ENCODE assay signal across 16 cellular contexts in genomic region chr6:89662659-89663223, GRCh38.
"Had no signal": no experiment of that assay in that cellular context is flagged by ENCODE, and none has a peak within 500 bp of the region (broad histone marks: within the 10 kb centered on the region; RNA-seq: fewer than 3 reads in every experiment).

No MANE protein-coding gene starts in this region.

- H3K9me3 Mint-ChIP-seq: activated CD4-positive, alpha-beta T cell treated with anti-CD3 and anti-CD28 coated beads, Interleukin-2, amount 10 ng/mL, durations not matched to agents 24 days and 14 days; activated naive CD8-positive, alpha-beta T cell treated with anti-CD3 and anti-CD28 coated beads, Interleukin-2, amount 10 ng/mL, durations not matched to agents 7 days and 5 days; immature natural killer cell; stimulated activated memory B cell treated with anti-CD40 and anti-IgM and Interleukin-4, amounts not matched to agents 10 μg/mL and 1 μg/mL and 100 μg/mL, for 72 hours had no signal

- ATAC-seq: stimulated activated memory B cell treated with anti-CD40 and anti-IgM and Interleukin-4, amounts not matched to agents 10 μg/mL and 1 μg/mL and 100 μg/mL, for 72 hours had no signal

- DNase-seq: activated CD4-positive, alpha-beta T cell treated with anti-CD3 and anti-CD28 coated beads, Interleukin-2, amount 10 ng/mL, durations not matched to agents 24 days and 14 days; activated effector memory CD4-positive, alpha-beta T cell treated with anti-CD3 and anti-CD28 coated beads, Interleukin-2, amount 50 U/mL, for 16 hours; activated naive CD8-positive, alpha-beta T cell treated with anti-CD3 and anti-CD28 coated beads, Interleukin-2, amount 10 ng/mL, durations not matched to agents 7 days and 5 days; activated T-cell treated with anti-CD3 and anti-CD28 coated beads for 4 hours; anterior cingulate cortex; brain microvascular endothelial cell; effector memory CD4-positive, alpha-beta T cell; foreskin melanocyte; heart left ventricle; immature natural killer cell; psoas muscle; sigmoid colon; substantia nigra; T-helper 2 cell had no signal

- H3K4me1 ChIP-seq: sigmoid colon, tibial nerve had no signal

- H3K27ac Mint-ChIP-seq: activated CD4-positive, alpha-beta T cell treated with anti-CD3 and anti-CD28 coated beads, Interleukin-2, amount 10 ng/mL, durations not matched to agents 24 days and 14 days; stimulated activated memory B cell treated with anti-CD40 and anti-IgM and Interleukin-4, amounts not matched to agents 10 μg/mL and 1 μg/mL and 100 μg/mL, for 72 hours had no signal

- H3K27me3 ChIP-seq: brain microvascular endothelial cell, heart left ventricle, sigmoid colon, tibial nerve had no signal

- H3K27ac ChIP-seq: brain microvascular endothelial cell, heart left ventricle, sigmoid colon, tibial nerve had no signal

- H3K4me3 Mint-ChIP-seq: activated CD4-positive, alpha-beta T cell treated with anti-CD3 and anti-CD28 coated beads, Interleukin-2, amount 10 ng/mL, durations not matched to agents 24 days and 14 days; activated naive CD8-positive, alpha-beta T cell treated with anti-CD3 and anti-CD28 coated beads, Interleukin-2, amount 10 ng/mL, durations not matched to agents 7 days and 5 days; immature natural killer cell; stimulated activated memory B cell treated with anti-CD40 and anti-IgM and Interleukin-4, amounts not matched to agents 10 μg/mL and 1 μg/mL and 100 μg/mL, for 72 hours had no signal

- H3K27me3 Mint-ChIP-seq: activated CD4-positive, alpha-beta T cell treated with anti-CD3 and anti-CD28 coated beads, Interleukin-2, amount 10 ng/mL, durations not matched to agents 24 days and 14 days; activated naive CD8-positive, alpha-beta T cell treated with anti-CD3 and anti-CD28 coated beads, Interleukin-2, amount 10 ng/mL, durations not matched to agents 7 days and 5 days; stimulated activated memory B cell treated with anti-CD40 and anti-IgM and Interleukin-4, amounts not matched to agents 10 μg/mL and 1 μg/mL and 100 μg/mL, for 72 hours had no signal

- H3K4me1 Mint-ChIP-seq: activated CD4-positive, alpha-beta T cell treated with anti-CD3 and anti-CD28 coated beads, Interleukin-2, amount 10 ng/mL, durations not matched to agents 24 days and 14 days; activated naive CD8-positive, alpha-beta T cell treated with anti-CD3 and anti-CD28 coated beads, Interleukin-2, amount 10 ng/mL, durations not matched to agents 7 days and 5 days; immature natural killer cell; stimulated activated memory B cell treated with anti-CD40 and anti-IgM and Interleukin-4, amounts not matched to agents 10 μg/mL and 1 μg/mL and 100 μg/mL, for 72 hours had no signal

- H3K4me3 ChIP-seq: heart left ventricle, psoas muscle, sigmoid colon, tibial nerve had no signal

- H3K9me3 ChIP-seq: heart left ventricle, psoas muscle, sigmoid colon, tibial nerve had no signal
